In the genomic region with DNA sequence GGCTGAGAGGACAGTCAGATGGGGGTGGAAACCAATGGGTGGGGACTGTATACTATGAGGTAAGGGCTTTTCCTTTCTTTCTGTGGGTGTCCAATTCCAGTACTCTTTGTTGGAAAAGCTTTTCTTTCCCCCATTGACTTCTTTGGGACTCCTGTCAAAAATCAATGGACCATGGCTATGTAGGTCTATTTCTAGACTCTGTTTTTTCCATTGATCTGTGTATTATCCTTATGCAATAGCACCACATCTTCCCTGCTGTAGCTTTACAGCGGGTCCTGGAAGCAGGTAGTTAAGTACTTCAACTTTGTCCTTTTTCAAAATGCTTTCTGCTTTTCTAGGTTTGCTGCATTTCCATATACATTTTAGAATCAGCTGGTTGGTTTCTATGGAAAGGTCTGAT, we compare ENCODE assay signal across 29 cellular contexts.
"Had no signal": no experiment of that assay in that cellular context is flagged by ENCODE, and none has a peak within 500 bp of the region (broad histone marks: within the 10 kb centered on the region; RNA-seq: fewer than 3 reads in every experiment).

No MANE protein-coding gene starts in this region.

- H3K27ac ChIP-seq: ascending aorta, cardiac muscle cell, VCaP had no signal

- H3K4me1 ChIP-seq: ascending aorta had no signal

- ATAC-seq: activated CD8-positive, alpha-beta T cell treated with anti-CD3 and anti-CD28 coated beads for 36 hours; activated naive CD4-positive, alpha-beta T cell treated with anti-CD3 and anti-CD28 coated beads, Interleukin-2, amount 50 U/mL, for 72 hours; activated T-cell treated with anti-CD3 and anti-CD28 coated beads, Interleukin-2, amount 50 U/mL, for 4 hours; activated T-cell treated with anti-CD3 and anti-CD28 coated beads, Interleukin-2, amount 50 U/mL, for 72 hours; activated T-helper 17 cell treated with anti-CD3 and anti-CD28 coated beads, Interleukin-2, amount 50 U/mL, for 72 hours had no signal

- DNase-seq: activated B cell treated with CpG ODN at 0.5 μM for 24 hours; activated CD4-positive, alpha-beta memory T cell treated with anti-CD3 and anti-CD28 coated beads for 36 hours; activated CD4-positive, alpha-beta T cell treated with anti-CD3 and anti-CD28 coated beads for 4 hours; activated CD4-positive, alpha-beta T cell treated with anti-CD3 and anti-CD28 coated beads, Interleukin-2, amount 10 ng/mL, durations not matched to agents 24 days and 14 days; activated CD4-positive, alpha-beta T cell treated with anti-CD3 and anti-CD28 coated beads, Interleukin-2, amount 50 U/mL, for 1 hour; activated CD4-positive, alpha-beta T cell treated with anti-CD3 and anti-CD28 coated beads, Interleukin-2, amount 50 U/mL, for 4 hours; activated CD4-positive, CD25-positive, alpha-beta regulatory T cell treated with anti-CD3 and anti-CD28 coated beads, Interleukin-2, amount 50 U/mL, for 72 hours; activated CD8-positive, alpha-beta memory T cell treated with anti-CD3 and anti-CD28 coated beads, Interleukin-2, amount 50 U/mL, for 4 hours; activated CD8-positive, alpha-beta T cell treated with anti-CD3 and anti-CD28 coated beads for 36 hours; activated effector memory CD4-positive, alpha-beta T cell treated with anti-CD3 and anti-CD28 coated beads, Interleukin-2, amount 50 U/mL, for 16 hours; activated gamma-delta T cell treated with Interleukin-2 at 50 U/mL for 16 hours; activated naive CD4-positive, alpha-beta T cell; activated naive CD4-positive, alpha-beta T cell treated with anti-CD3 and anti-CD28 coated beads for 36 hours; activated naive CD8-positive, alpha-beta T cell treated with anti-CD3 and anti-CD28 coated beads for 36 hours; activated T-cell treated with anti-CD3 and anti-CD28 coated beads for 4 hours; activated T-cell treated with anti-CD3 and anti-CD28 coated beads, Interleukin-2, amount 50 U/mL, for 1 hour; activated T-cell treated with anti-CD3 and anti-CD28 coated beads, Interleukin-2, amount 50 U/mL, for 4 hours; activated T-cell treated with anti-CD3 and anti-CD28 coated beads, Interleukin-2, amount 50 U/mL, for 72 hours; amygdala; anterior cingulate cortex; caudate nucleus; cerebellar nuclear complex; T-helper 2 cell; T-helper 9 cell had no signal

- H3K27me3 ChIP-seq: ascending aorta, cardiac muscle cell had no signal

- H3K4me3 ChIP-seq: ascending aorta, cardiac muscle cell had no signal

- H3K36me3 ChIP-seq: ascending aorta, cardiac muscle cell had no signal
